ENCODE assay signal across 16 cellular contexts in genomic region chr11:87430821-87431220, GRCh38.
"Had no signal": no experiment of that assay in that cellular context is flagged by ENCODE, and none has a peak within 500 bp of the region (broad histone marks: within the 10 kb centered on the region; RNA-seq: fewer than 3 reads in every experiment).

No MANE protein-coding gene starts in this region.

- H3K9me3 ChIP-seq: colonic mucosa, heart left ventricle, ovary had no signal

- H3K36me3 ChIP-seq: colonic mucosa, heart left ventricle, ovary had no signal

- H3K4me3 ChIP-seq: colonic mucosa, heart left ventricle, lung, ovary had no signal

- ATAC-seq: foreskin keratinocyte; left colon; naive thymus-derived CD4-positive, alpha-beta T cell had no signal

- H3K27me3 ChIP-seq: colonic mucosa, foreskin keratinocyte, heart left ventricle, ovary had no signal

- DNase-seq: colonic mucosa; effector memory CD4-positive, alpha-beta T cell; foreskin keratinocyte; heart left ventricle; hippocampal formation; left colon; left ventricle myocardium superior; mesendoderm; naive thymus-derived CD4-positive, alpha-beta T cell; ovary; right cardiac atrium; small intestine; stimulated activated CD4-positive, alpha-beta T cell treated with anti-CD3 and anti-CD28 coated beads, Interleukin-12 subunit alpha, Interleukin-12 subunit beta, amount 100 ng/mL, for 4 hours; stimulated activated naive CD4-positive, alpha-beta T cell treated with Interleukin-2 at 50 U/mL for 16 hours; trophoblast cell had no signal

- H3K4me1 ChIP-seq: colonic mucosa, foreskin keratinocyte had no signal

- H3K27ac ChIP-seq: colonic mucosa, foreskin keratinocyte, heart left ventricle, ovary had no signal
